Comparison of ENCODE assay signal across 17 cellular contexts in the genomic region with DNA sequence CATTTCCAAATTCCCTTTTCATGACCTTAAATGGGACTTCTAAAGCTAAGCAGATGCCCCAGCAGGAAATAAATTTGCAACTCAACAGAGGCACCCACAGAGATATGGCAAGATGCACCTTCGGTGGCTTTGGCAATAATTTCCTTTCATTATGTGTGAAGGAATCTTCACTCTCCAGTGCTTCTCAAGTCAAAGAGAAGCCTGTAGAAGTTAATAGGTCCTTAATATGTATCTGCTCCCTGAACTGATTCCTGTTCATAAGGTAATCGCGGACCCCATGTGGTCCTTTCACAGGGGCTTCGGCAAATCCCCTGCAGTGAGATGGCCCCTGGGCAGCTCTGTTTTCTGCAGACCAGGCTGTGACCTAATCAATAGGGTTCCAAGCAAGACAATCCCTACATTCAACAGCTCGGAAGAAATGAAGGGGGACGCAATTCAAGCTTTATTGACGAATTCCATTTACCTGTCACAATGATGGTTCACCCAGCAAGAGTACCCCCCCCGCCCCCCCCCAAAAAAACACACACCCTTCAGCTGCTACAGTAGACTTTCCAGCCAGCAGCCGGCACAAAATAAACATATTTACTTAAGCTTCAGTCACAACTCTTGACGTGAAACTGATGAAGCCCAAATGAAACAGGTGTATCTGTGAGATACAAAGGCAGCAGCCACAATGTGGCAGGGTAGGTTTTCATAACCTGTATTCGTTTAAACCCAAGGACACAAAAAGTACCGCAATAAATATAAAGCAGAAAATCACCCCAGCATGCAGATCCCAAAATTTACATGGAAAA. TPM values are rescaled to one million over a fixed set of nuclear protein-coding genes. Genes with fewer than 3 reads are reported as not detected.
DNase-seq lines count a peak whose midpoint lies in the region; ATAC-seq and TF ChIP-seq lines count a peak whose summit lies in the region.
"Had no signal": no experiment of that assay in that cellular context is flagged by ENCODE, and none has a peak within 500 bp of the region (broad histone marks: within the 10 kb centered on the region; RNA-seq: fewer than 3 reads in every experiment).

No MANE protein-coding gene starts in this region.

- H3K9ac ChIP-seq in NT2/D1 (ENCODE audit: insufficient read length, low read depth) = peak overlapping the region; percentile 5
- H3K9ac ChIP-seq in iPS-20b (ENCODE audit: low read depth, low read length) = peak overlapping the region; percentile 46; the same call in 1 of the 2 replicates

- H3K4me3 ChIP-seq in right atrium auricular region (no peak overlapping the region), heart right ventricle (no peak overlapping the region), NT2/D1 (ENCODE audit: insufficient read length, low read depth) (no peak overlapping the region), iPS-20b (ENCODE audit: low read length) (peak overlapping the region; percentile 51)
- H3K4me3 ChIP-seq: SJSA1, uterus had no signal

- 53 to 60% methylated on average over 12 of the region's 12 CpGs for WGBS in heart right ventricle, 2 donors

- H3K27ac Mint-ChIP-seq in type B pancreatic cell (no peak overlapping the region), T-helper 17 cell (no peak overlapping the region)
- no peak overlapping the region for H3K27ac Mint-ChIP-seq in stimulated activated memory B cell treated with anti-CD40 and anti-IgM and Interleukin-4, amounts not matched to agents 10 μg/mL and 1 μg/mL and 100 μg/mL, for 72 hours
- H3K27ac Mint-ChIP-seq: activated naive CD4-positive, alpha-beta T cell treated with anti-CD3 and anti-CD28 coated beads, Interleukin-2, amount 50 U/mL, for 24 hours had no signal

- H3K4me1 Mint-ChIP-seq in type B pancreatic cell (ENCODE audit: unreplicated experiment) (peaks cover 60% of the 10 kb centered on the region), T-helper 17 cell (no peaks in the 10 kb centered on the region)
- H3K4me1 Mint-ChIP-seq in stimulated activated memory B cell treated with anti-CD40 and anti-IgM and Interleukin-4, amounts not matched to agents 10 μg/mL and 1 μg/mL and 100 μg/mL, for 72 hours = no peaks in the 10 kb centered on the region
- H3K4me1 Mint-ChIP-seq: activated naive CD4-positive, alpha-beta T cell treated with anti-CD3 and anti-CD28 coated beads, Interleukin-2, amount 50 U/mL, for 24 hours had no signal

- H3K9me3 ChIP-seq in right atrium auricular region (no peaks in the 10 kb centered on the region), heart right ventricle (no peaks in the 10 kb centered on the region), NT2/D1 (ENCODE audit: insufficient read depth, low read length) (no peaks in the 10 kb centered on the region), iPS-20b (ENCODE audit: insufficient read depth, low read depth, low read length) (no peaks in the 10 kb centered on the region), T-helper 17 cell (ENCODE audit: control insufficient read depth, low read length, poor library complexity, severe bottlenecking) (no peaks in the 10 kb centered on the region)
- H3K9me3 ChIP-seq: SJSA1, uterus had no signal

- intact Hi-C loops in heart right ventricle (cut with DNase I) = no loop called here

- peaks cover 22% of the 10 kb centered on the region for H3K36me3 Mint-ChIP-seq in type B pancreatic cell
- no peaks in the 10 kb centered on the region for H3K36me3 Mint-ChIP-seq in stimulated activated memory B cell treated with anti-CD40 and anti-IgM and Interleukin-4, amounts not matched to agents 10 μg/mL and 1 μg/mL and 100 μg/mL, for 72 hours
- H3K36me3 Mint-ChIP-seq in T-helper 17 cell (ENCODE audit: low read depth) = no peaks in the 10 kb centered on the region
- H3K36me3 Mint-ChIP-seq: activated naive CD4-positive, alpha-beta T cell treated with anti-CD3 and anti-CD28 coated beads, Interleukin-2, amount 50 U/mL, for 24 hours had no signal

- peaks cover 5% of the 10 kb centered on the region for H3K9me3 Mint-ChIP-seq in type B pancreatic cell
- H3K9me3 Mint-ChIP-seq in stimulated activated memory B cell treated with anti-CD40 and anti-IgM and Interleukin-4, amounts not matched to agents 10 μg/mL and 1 μg/mL and 100 μg/mL, for 72 hours = peaks cover 3% of the 10 kb centered on the region
- H3K9me3 Mint-ChIP-seq: activated naive CD4-positive, alpha-beta T cell treated with anti-CD3 and anti-CD28 coated beads, Interleukin-2, amount 50 U/mL, for 24 hours had no signal

- H3K27ac ChIP-seq in right atrium auricular region (peak overlapping the region; percentile 52 to 63), heart right ventricle (peak overlapping the region in 3 of 10 donors; percentile 0 to 18 (median 15)), iPS-20b (ENCODE audit: low read length) (no peak overlapping the region)
- H3K27ac ChIP-seq: uterus had no signal

- TF ChIP-seq CTCF in right atrium auricular region (IDR thresholded peaks at IDR 0.05) (no peak), heart right ventricle (IDR thresholded peaks at IDR 0.05) (no peak), type B pancreatic cell (conservative IDR thresholded peaks at IDR 0.05) (no peak)

- H3K27me3 ChIP-seq in right atrium auricular region = no peaks in the 10 kb centered on the region
- no peaks in the 10 kb centered on the region for H3K27me3 ChIP-seq in heart right ventricle
- H3K27me3 ChIP-seq in NT2/D1 (ENCODE audit: insufficient read depth, insufficient read length) = no peaks in the 10 kb centered on the region
- peaks cover 14% of the 10 kb centered on the region; the same call in 1 of the 2 replicates for H3K27me3 ChIP-seq in iPS-20b (ENCODE audit: insufficient read depth, low read length)
- H3K27me3 ChIP-seq: SJSA1, uterus had no signal

- H3K27me3 Mint-ChIP-seq in type B pancreatic cell = no peaks in the 10 kb centered on the region
- H3K27me3 Mint-ChIP-seq in stimulated activated memory B cell treated with anti-CD40 and anti-IgM and Interleukin-4, amounts not matched to agents 10 μg/mL and 1 μg/mL and 100 μg/mL, for 72 hours = no peaks in the 10 kb centered on the region
- H3K27me3 Mint-ChIP-seq in T-helper 17 cell = no peaks in the 10 kb centered on the region
- H3K27me3 Mint-ChIP-seq: activated naive CD4-positive, alpha-beta T cell treated with anti-CD3 and anti-CD28 coated beads, Interleukin-2, amount 50 U/mL, for 24 hours had no signal

- peak overlapping the region; percentile 48 for H3K4me3 Mint-ChIP-seq in type B pancreatic cell
- H3K4me3 Mint-ChIP-seq in stimulated activated memory B cell treated with anti-CD40 and anti-IgM and Interleukin-4, amounts not matched to agents 10 μg/mL and 1 μg/mL and 100 μg/mL, for 72 hours = no peak overlapping the region
- no peak overlapping the region for H3K4me3 Mint-ChIP-seq in T-helper 17 cell
- H3K4me3 Mint-ChIP-seq: activated naive CD4-positive, alpha-beta T cell treated with anti-CD3 and anti-CD28 coated beads, Interleukin-2, amount 50 U/mL, for 24 hours had no signal

- H3K36me3 ChIP-seq in right atrium auricular region = no peaks in the 10 kb centered on the region
- H3K36me3 ChIP-seq in heart right ventricle = no peaks in the 10 kb centered on the region
- peaks cover 14% of the 10 kb centered on the region for H3K36me3 ChIP-seq in NT2/D1 (ENCODE audit: insufficient read depth, insufficient read length, low read length)
- H3K36me3 ChIP-seq in iPS-20b (ENCODE audit: insufficient read depth, low read depth, low read length) = peaks cover 15% of the 10 kb centered on the region
- H3K36me3 ChIP-seq: uterus had no signal

- peaks cover 0 to 57% of the 10 kb centered on the region in 2 donors for H3K4me1 ChIP-seq in right atrium auricular region
- H3K4me1 ChIP-seq in heart right ventricle = peaks cover 0 to 66% (median 40%) of the 10 kb centered on the region in 9 donors
- peaks cover 4% of the 10 kb centered on the region for H3K4me1 ChIP-seq in NT2/D1 (ENCODE audit: insufficient read depth, insufficient read length)
- H3K4me1 ChIP-seq in iPS-20b (ENCODE audit: insufficient read depth, low read length) = peaks cover 53% of the 10 kb centered on the region

- DNase-seq in right atrium auricular region (ENCODE audit: low spot score) (no peak), heart right ventricle (no peak), NT2/D1 (ENCODE audit: low read depth, low spot score) (peak; percentile 85), type B pancreatic cell (ENCODE audit: extremely low spot score, unreplicated experiment) (no peak), T-helper 17 cell (no peak)
- DNase-seq: central memory CD4-positive, alpha-beta T cell; DMS 273 treated with DMSO at 0.1 percent for 48 hours; midbrain; NCI-H82; posterior cingulate gyrus; stimulated activated CD4-positive, alpha-beta T cell treated with anti-CD3 and anti-CD28 coated beads, Interleukin-1b, Interleukin-23, amount 100 ng/mL, for 48 hours; uterus had no signal

- ATAC-seq in heart right ventricle (no peak), HG03432 (IDR thresholded peaks at IDR 0.05; ENCODE audit: unreplicated experiment) (no peak), T-helper 17 cell (no peak)
- no peak for ATAC-seq in stimulated activated memory B cell treated with anti-CD40 and anti-IgM and Interleukin-4, amounts not matched to agents 10 μg/mL and 1 μg/mL and 100 μg/mL, for 72 hours

RNA-seq across cellular contexts. Expression of gene FAT1, which starts 35.3 kb away (rescaled TPM):
- total RNA-seq in right atrium auricular region (10 to 100 TPM; 70.3 to 89.5 TPM), heart right ventricle (100 to 1,000 TPM in 3 of 10 donors, 10 to 100 TPM in 7; 48.5 to 131 (median 82.8) TPM), type B pancreatic cell (ENCODE audit: low replicate concordance) (188 and 197 TPM in 2 replicates), T-helper 17 cell (not detected)
- polyA plus RNA-seq in heart right ventricle = 10 to 100 TPM; 20.4 to 43.2 TPM

Comparison
In these comparisons a context has a peak if more than half of its experiments do, and no peak if none do; other contexts are left out.
1. RNA of gene FAT1, which starts 35.3 kb away (total RNA-seq): 188 to 197 TPM in type B pancreatic cell, 70.3 to 89.5 TPM in right atrium auricular region and 48.5 to 131 TPM in heart right ventricle; not detected in T-helper 17 cell; every median in the first group is over 10 times any median in the second.